In the genomic region with DNA sequence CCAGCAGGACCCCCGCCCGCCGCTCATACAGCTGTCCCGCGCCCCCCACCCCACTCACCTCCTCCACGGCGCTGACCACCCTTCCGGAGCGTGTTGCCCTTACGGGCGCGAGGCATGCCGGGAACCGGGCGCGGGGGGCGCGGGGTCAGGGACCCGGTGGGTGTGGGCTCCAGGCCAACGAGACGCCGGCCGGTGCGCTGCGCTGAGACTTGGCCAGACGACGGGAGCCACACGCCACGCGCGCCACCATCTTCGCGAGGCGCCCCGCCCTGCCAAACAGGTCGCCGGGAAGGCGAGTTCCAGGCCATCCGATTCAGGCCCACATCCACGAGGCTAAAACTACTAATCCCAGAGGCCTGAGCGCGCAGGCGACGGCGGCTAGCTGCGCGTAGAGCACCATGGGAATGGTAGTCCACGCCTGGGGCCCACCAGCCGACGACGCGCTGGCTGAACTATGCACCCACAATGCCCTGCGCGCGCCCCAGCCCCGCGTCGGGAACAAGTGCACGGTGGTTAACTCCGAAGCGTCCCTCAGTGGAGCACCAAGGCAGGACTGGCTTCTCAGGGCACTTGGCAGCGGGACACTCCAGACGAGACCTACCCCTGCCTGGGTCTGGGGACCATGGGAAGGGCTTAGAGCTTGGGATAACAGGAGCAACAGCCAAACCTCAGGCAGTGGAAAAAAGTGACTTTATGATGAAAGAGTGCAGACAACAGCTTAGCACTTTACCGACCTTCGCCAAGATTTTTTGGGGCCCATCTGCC, we compare ENCODE assay signal across 1 cellular context.
TF ChIP-seq lines count a peak whose summit lies in the region.

A gene with protein sequence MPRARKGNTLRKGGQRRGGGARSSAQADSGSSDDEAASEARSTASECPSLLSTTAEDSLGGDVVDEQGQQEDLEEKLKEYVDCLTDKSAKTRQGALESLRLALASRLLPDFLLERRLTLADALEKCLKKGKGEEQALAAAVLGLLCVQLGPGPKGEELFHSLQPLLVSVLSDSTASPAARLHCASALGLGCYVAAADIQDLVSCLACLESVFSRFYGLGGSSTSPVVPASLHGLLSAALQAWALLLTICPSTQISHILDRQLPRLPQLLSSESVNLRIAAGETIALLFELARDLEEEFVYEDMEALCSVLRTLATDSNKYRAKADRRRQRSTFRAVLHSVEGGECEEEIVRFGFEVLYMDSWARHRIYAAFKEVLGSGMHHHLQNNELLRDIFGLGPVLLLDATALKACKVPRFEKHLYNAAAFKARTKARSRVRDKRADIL (minus strand): TSS at position 271 of the 765 bp plus-strand sequence. CDS start 155 bp downstream, at position 116.

TF ChIP-seq in SK-N-SH, 30 proteins besides CTCF, POLR2A, EP300 and RAD21 (continued from another document):
- TF ChIP-seq USF2 (IDR thresholded peaks at IDR 0.05; ENCODE audit: borderline replicate concordance, low read depth, low read length) (no peak), CHD2 (IDR thresholded peaks at IDR 0.05; ENCODE audit: low read length, partially characterized antibody) (peak; percentile 98), TEAD4 (IDR thresholded peaks at IDR 0.05; ENCODE audit: borderline replicate concordance, insufficient read depth) (no peak), TAF1 (IDR thresholded peaks at IDR 0.05; ENCODE audit: borderline replicate concordance, low read depth, low read length) (peak; percentile 63; the same call in 1 of the 2 replicates), GATA2 (CRISPR knock-in tag; IDR thresholded peaks at IDR 0.05) (no peak), MXI1 (IDR thresholded peaks at IDR 0.05; ENCODE audit: low read depth, low read length) (peak; percentile 72)
